ENCODE assay signal across 1 cellular context in the genomic region with DNA sequence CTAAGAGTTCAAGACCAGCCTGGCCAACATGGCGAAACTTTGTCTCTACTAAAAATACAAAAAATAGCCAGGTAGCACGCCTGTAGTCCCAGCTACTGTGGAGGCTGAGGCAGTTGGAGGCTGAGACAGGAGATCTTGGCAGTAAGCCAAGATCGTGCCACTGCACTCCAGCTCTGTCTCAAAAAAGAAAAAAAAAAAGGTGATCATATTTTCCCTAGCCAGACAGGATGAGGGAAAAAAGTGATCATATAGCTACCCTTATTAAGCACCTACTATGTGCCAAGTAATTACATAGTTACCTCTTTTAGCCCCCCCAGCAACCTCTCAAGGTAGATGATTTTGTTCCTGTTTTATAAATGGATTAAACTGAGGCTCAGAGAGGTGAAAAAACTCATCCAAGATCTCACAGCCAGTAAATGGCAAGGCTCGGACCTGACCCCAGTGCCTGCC.
TF ChIP-seq lines count a peak whose summit lies in the region.

No MANE protein-coding gene starts in this region.

TF ChIP-seq in K562, 482 proteins besides CTCF, POLR2A, EP300 and RAD21:
- TF ChIP-seq BHLHE40 (IDR thresholded peaks at IDR 0.05; ENCODE audit: low read length) = peak; percentile 16; the same call in 1 of the 2 replicates
- no peak for TF ChIP-seq ZFP91 (CRISPR knock-in tag; IDR thresholded peaks at IDR 0.05)
- no peak for TF ChIP-seq GABPB2 (CRISPR knock-in tag; conservative IDR thresholded peaks at IDR 0.05)
- TF ChIP-seq ZKSCAN1 (IDR thresholded peaks at IDR 0.05; ENCODE audit: low read depth, low read length) = 0 out of 2 replicates have a peak, but pooled peaks have one; percentile 59
- TF ChIP-seq, protein P1, sequence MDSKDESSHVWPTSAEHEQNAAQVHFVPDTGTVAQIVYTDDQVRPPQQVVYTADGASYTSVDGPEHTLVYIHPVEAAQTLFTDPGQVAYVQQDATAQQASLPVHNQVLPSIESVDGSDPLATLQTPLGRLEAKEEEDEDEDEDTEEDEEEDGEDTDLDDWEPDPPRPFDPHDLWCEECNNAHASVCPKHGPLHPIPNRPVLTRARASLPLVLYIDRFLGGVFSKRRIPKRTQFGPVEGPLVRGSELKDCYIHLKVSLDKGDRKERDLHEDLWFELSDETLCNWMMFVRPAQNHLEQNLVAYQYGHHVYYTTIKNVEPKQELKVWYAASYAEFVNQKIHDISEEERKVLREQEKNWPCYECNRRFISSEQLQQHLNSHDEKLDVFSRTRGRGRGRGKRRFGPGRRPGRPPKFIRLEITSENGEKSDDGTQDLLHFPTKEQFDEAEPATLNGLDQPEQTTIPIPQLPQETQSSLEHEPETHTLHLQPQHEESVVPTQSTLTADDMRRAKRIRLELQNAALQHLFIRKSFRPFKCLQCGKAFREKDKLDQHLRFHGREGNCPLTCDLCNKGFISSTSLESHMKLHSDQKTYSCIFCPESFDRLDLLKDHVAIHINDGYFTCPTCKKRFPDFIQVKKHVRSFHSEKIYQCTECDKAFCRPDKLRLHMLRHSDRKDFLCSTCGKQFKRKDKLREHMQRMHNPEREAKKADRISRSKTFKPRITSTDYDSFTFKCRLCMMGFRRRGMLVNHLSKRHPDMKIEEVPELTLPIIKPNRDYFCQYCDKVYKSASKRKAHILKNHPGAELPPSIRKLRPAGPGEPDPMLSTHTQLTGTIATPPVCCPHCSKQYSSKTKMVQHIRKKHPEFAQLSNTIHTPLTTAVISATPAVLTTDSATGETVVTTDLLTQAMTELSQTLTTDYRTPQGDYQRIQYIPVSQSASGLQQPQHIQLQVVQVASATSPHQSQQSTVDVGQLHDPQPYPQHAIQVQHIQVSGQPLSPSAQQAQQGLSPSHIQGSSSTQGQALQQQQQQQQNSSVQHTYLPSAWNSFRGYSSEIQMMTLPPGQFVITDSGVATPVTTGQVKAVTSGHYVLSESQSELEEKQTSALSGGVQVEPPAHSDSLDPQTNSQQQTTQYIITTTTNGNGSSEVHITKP (IDR thresholded peaks at IDR 0.05; ENCODE audit: partially characterized antibody) = no peak
- TF ChIP-seq ZNF778 (CRISPR knock-in tag; IDR thresholded peaks at IDR 0.05) = no peak
- peak; percentile 98 for TF ChIP-seq NFIC (IDR thresholded peaks at IDR 0.05)
- peak; percentile 87 for TF ChIP-seq NFIX (CRISPR knock-in tag; IDR thresholded peaks at IDR 0.05; ENCODE audit: low read depth)
- TF ChIP-seq FOXK1 (CRISPR knock-in tag; IDR thresholded peaks at IDR 0.05; ENCODE audit: borderline replicate concordance) = no peak
